8 cellular contexts compared by ENCODE assay signal in the genomic region with DNA sequence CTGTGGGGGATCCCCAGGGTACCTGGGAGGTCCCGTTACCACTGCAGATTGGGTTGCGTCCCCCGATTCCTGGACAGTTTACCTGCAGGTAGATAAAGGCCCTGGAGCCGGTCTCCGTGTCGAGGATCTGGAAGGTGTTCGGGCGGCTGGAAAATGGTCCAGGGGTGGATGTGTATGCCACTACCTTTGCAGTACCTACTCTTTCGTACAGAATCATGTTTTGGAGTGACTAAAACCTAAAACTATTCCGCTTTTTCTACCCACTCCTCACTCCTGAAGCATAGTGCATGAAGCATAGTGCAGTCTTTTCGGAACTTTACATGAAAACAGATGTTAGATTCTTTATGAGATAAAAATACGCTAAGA. TPM values are rescaled to one million over a fixed set of nuclear protein-coding genes. Genes with fewer than 3 reads are reported as not detected.
A peak's percentile ranks its signal among the peaks of the same experiment; 100 is the strongest.
DNase-seq lines count a peak whose midpoint lies in the region; ATAC-seq and TF ChIP-seq lines count a peak whose summit lies in the region.

No MANE protein-coding gene starts in this region.

- H3K4me1 ChIP-seq in thoracic aorta (ENCODE audit: control insufficient read depth in 1 of 2, low read depth in 2 of 2): peaks cover 8 to 28% of the 10 kb centered on the region in 2 donors

- no peaks in the 10 kb centered on the region for H3K27me3 ChIP-seq in AG04450 (ENCODE audit: control insufficient read depth, insufficient read depth, low read length)
- no peaks in the 10 kb centered on the region for H3K27me3 ChIP-seq in layer of hippocampus (ENCODE audit: control insufficient read depth, insufficient read depth, low read length)
- no peaks in the 10 kb centered on the region for H3K27me3 ChIP-seq in thoracic aorta (replicated peaks; ENCODE audit: insufficient read depth)

- peak overlapping the region; percentile 87 for H3K27ac ChIP-seq in AG04450 (ENCODE audit: low read depth, low read length)
- peak overlapping the region; percentile 78 for H3K27ac ChIP-seq in layer of hippocampus (ENCODE audit: low read depth, low read length)
- peak overlapping the region; percentile 91 to 92 for H3K27ac ChIP-seq in thoracic aorta

- DNase-seq in AG04450 (ENCODE audit: low read depth, low spot score) (no peak), astrocyte of the cerebellum (ENCODE audit: low read depth) (no peak), thoracic aorta (ENCODE audit: low spot score) (no peak), NCI-H2107 (lab: John Stamatoyannopoulos, UW) (no peak), DMS153 (lab: John Stamatoyannopoulos, UW) (no peak)
- DNase-seq in activated CD8-positive, alpha-beta memory T cell treated with anti-CD3 and anti-CD28 coated beads, Interleukin-2, amount 50 U/mL, for 4 hours: no peak

- ATAC-seq in HG03025 (IDR thresholded peaks at IDR 0.05; ENCODE audit: low FRiP score, unreplicated experiment) (peak; percentile 14), thoracic aorta (ENCODE audit: insufficient number of reproducible peaks, low FRiP score, low read depth) (no peak)

- peak overlapping the region; percentile 81 for H3K4me3 ChIP-seq in AG04450 (ENCODE audit: low read depth, low read length)
- H3K4me3 ChIP-seq in astrocyte of the cerebellum (ENCODE audit: low read depth, low read length): peak overlapping the region; percentile 85
- peak overlapping the region; percentile 92 for H3K4me3 ChIP-seq in thoracic aorta

- in situ Hi-C loops in astrocyte of the cerebellum (cut with HindIII; ENCODE audit: low sequenced_read_pairs): no loop called here

- H3K9me3 ChIP-seq in AG04450 (ENCODE audit: control insufficient read depth, insufficient read depth, low read length) (no peaks in the 10 kb centered on the region), thoracic aorta (no peaks in the 10 kb centered on the region)

- TF ChIP-seq CTCF in AG04450 (IDR thresholded peaks at IDR 0.05; ENCODE audit: low read depth, low read length) (no peak), astrocyte of the cerebellum (IDR thresholded peaks at IDR 0.05; ENCODE audit: low read depth, low read length, missing control alignments) (no peak), thoracic aorta (IDR thresholded peaks at IDR 0.05) (no peak)

- POLR2A ChIA-PET in AG04450 (lab: Yijun Ruan, JAX): no interaction called here

- CTCF ChIA-PET in AG04450 (lab: Charles Lee): no interaction called here

- H3K36me3 ChIP-seq in thoracic aorta: no peaks in the 10 kb centered on the region

RNA-seq across cellular contexts. Expression of a gene that starts 0.4 kb away (rescaled TPM):
- 28.2 and 48.0 TPM in 2 replicates for polyA plus RNA-seq in AG04450 (2011; rRNA removed)
- 55.9 and 65.6 TPM in 2 replicates for polyA minus RNA-seq in AG04450 (2011; rRNA and poly(A)+ RNA removed)
- total RNA-seq in thoracic aorta: 10 to 100 TPM; 34.8 to 58.7 TPM
